7 cellular contexts compared by ENCODE assay signal in the genomic region with DNA sequence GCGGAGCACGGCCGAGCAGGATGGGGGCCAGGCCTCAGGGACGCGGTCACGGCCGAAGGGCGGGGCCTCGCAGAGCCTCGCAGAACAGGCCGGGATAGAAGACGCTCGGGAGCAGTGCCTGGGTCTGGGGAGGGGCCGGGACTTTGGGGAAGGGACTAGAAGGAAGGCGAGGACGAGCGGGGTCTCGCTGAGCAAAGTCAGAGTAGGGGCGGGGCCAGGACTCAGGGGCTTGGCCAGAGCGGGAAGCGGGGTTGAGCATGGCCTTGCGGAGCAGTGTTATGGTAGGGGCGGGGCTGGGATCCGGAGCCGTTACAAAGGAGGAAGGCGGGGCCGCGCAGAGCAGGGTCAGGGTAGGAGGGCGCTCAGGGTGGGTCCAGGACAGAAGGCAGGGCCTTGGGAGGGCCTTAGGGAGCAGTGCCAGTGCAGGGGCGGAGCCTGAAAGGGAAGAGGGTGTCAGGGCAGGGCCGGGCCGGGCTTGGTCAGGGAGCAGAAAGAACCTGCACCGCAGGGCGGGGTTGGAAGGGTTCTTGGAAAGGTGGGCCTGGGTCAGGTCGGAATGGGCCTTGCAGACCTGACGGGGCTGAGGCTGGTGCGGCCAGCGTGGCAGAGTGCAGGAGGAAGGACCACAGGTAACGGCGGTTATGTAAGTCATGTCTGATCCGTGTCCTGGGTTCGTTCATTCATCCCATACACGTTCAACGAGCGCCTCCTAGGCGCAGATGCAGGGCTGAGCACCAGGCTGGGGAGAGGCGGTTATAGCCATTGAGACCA. TPM values are rescaled to one million over a fixed set of nuclear protein-coding genes. Genes with fewer than 3 reads are reported as not detected.
A peak's percentile ranks its signal among the peaks of the same experiment; 100 is the strongest.
DNase-seq lines count a peak whose midpoint lies in the region; ATAC-seq and TF ChIP-seq lines count a peak whose summit lies in the region.

No MANE protein-coding gene starts in this region.

- peak overlapping the region; percentile 70 to 81 (median 72) for H3K27ac ChIP-seq in sigmoid colon

- in situ Hi-C loops in astrocyte of the spinal cord (cut with HindIII; ENCODE audit: low sequenced_read_pairs) = no loop called here

- peak overlapping the region; percentile 57 for H3K4me3 ChIP-seq in astrocyte of the spinal cord (ENCODE audit: low read depth, low read length)
- H3K4me3 ChIP-seq in sigmoid colon = peak overlapping the region; percentile 39 to 57 (median 50)

- H3K9me3 ChIP-seq in sigmoid colon = no peaks in the 10 kb centered on the region

- no peaks in the 10 kb centered on the region for H3K27me3 ChIP-seq in sigmoid colon

- peaks cover 18 to 25% (median 24%) of the 10 kb centered on the region in 4 donors for H3K36me3 ChIP-seq in sigmoid colon

- TF ChIP-seq CTCF in astrocyte of the spinal cord (IDR thresholded peaks at IDR 0.05; ENCODE audit: low read depth, low read length) = peak; percentile 77
- TF ChIP-seq CTCF in sigmoid colon (IDR thresholded peaks at IDR 0.05) = peak; percentile 9 to 47 (median 34)

- TF ChIP-seq EP300 in sigmoid colon (IDR thresholded peaks at IDR 0.05) = no peak

- ATAC-seq in GM18499 (IDR thresholded peaks at IDR 0.05; ENCODE audit: insufficient read depth, unreplicated experiment) (peak; percentile 36), HG02885 (IDR thresholded peaks at IDR 0.05; ENCODE audit: poor library complexity, unreplicated experiment) (peak; percentile 79)

- intact Hi-C loops in sigmoid colon (cut with DNase I) = no loop called here

- peak; percentile 63 for DNase-seq in NCI-H1694 (lab: John Stamatoyannopoulos, UW)
- DNase-seq in T1000 (lab: John Stamatoyannopoulos, UW) = peak; percentile 99
- peak; percentile 95 for DNase-seq in astrocyte of the spinal cord (ENCODE audit: low read depth, low spot score)
- peak; percentile 71 for DNase-seq in iPS DF 19.7 (ENCODE audit: low read depth, low spot score)
- peak; percentile 96 for DNase-seq in sigmoid colon

- peak in 1 of 2 donors; percentile 23 for TF ChIP-seq POLR2A in sigmoid colon (IDR thresholded peaks at IDR 0.05)

- peaks cover 0 to 21% (median 17%) of the 10 kb centered on the region in 4 donors for H3K4me1 ChIP-seq in sigmoid colon

- 0% methylated on average over 47 of the region's 47 CpGs for WGBS in sigmoid colon, 2 donors

RNA-seq across cellular contexts. Expression of gene ATP8B3, which starts 0.5 kb away (rescaled TPM):
- total RNA-seq in sigmoid colon = 1 to 10 TPM in 1 of 4 donors, under 1 TPM in 3; under 0.01 to 3.9 (median 0.42) TPM
- under 1 TPM in 1 of 3 donors, not detected in 2; 0.96 TPM for polyA plus RNA-seq in sigmoid colon

RNA-seq across cellular contexts. Expression of gene REXO1, which starts 35.7 kb away (rescaled TPM):
- 10 to 100 TPM in 2 of 4 donors, 1 to 10 TPM in 2; 8.6 to 61.8 (median 13.1) TPM for total RNA-seq in sigmoid colon
- polyA plus RNA-seq in sigmoid colon = 10 to 100 TPM in 2 of 3 donors, 1 to 10 TPM in 1; 9.0 to 34.6 (median 11.1) TPM

RNA-seq across cellular contexts. Expression of gene KLF16, which starts 50.8 kb away (rescaled TPM):
- 10 to 100 TPM in 1 of 4 donors, 1 to 10 TPM in 3; 2.1 to 10.3 (median 4.4) TPM for total RNA-seq in sigmoid colon
- polyA plus RNA-seq in sigmoid colon = 10 to 100 TPM in 2 of 3 donors, 1 to 10 TPM in 1; 8.4 to 20.5 (median 12.5) TPM

RNA-seq across cellular contexts. Expression of gene ONECUT3, which starts 59.3 kb away (rescaled TPM):
- total RNA-seq in sigmoid colon = not detected
- not detected for polyA plus RNA-seq in sigmoid colon

Comparison
In these comparisons a context has a peak if more than half of its experiments do, and no peak if none do; other contexts are left out.
1. Peak in every context shown above with its lines: DNase-seq, ATAC-seq, H3K4me3 ChIP-seq and H3K27ac ChIP-seq.